8 cellular contexts compared by ENCODE assay signal in genomic region chr9:3525836-3526165, GRCh38. TPM values are rescaled to one million over a fixed set of nuclear protein-coding genes. Genes with fewer than 3 reads are reported as not detected.
DNase-seq lines count a peak whose midpoint lies in the region; ATAC-seq, FAIRE-seq and TF ChIP-seq lines count a peak whose summit lies in the region.

Gene RFX3 (minus strand): TSS chr9:3526001. CDS start chr9:3395588, 130,413 bp downstream.

- peak; percentile 97 for DNase-seq in AG09319 (ENCODE audit: extremely low read depth, low read depth)
- peak; percentile 48 for DNase-seq in GM19239 (ENCODE audit: insufficient read length, low spot score)
- DNase-seq in NCI-H460 (ENCODE audit: extremely low read depth, low read depth), result peak; percentile 91
- DNase-seq in activated CD4-positive, alpha-beta T cell treated with anti-CD3 and anti-CD28 coated beads for 1 hour, result peak; percentile 89
- peak; percentile 94 for DNase-seq in cerebellum (ENCODE audit: low spot score)
- DNase-seq in kidney glomerular epithelial cell (lab: John Stamatoyannopoulos, UW), result peak; percentile 86
- peak; percentile 86 to 88 for DNase-seq in stimulated activated CD4-positive, alpha-beta T cell treated with anti-CD3 and anti-CD28 coated beads, Interleukin-1b, Interleukin-23, amount 100 ng/mL, for 1 hour (ENCODE audit: low read depth in 2 of 2)

- ATAC-seq in HG03439 (IDR thresholded peaks at IDR 0.05; ENCODE audit: unreplicated experiment), result peak; percentile 48

- TF ChIP-seq CTCF in AG09319 (IDR thresholded peaks at IDR 0.05; ENCODE audit: low read depth, low read length), result no peak

- peak; percentile 91 for FAIRE-seq in GM19239 (lab: Jason Lieb, UNC)

RNA-seq across cellular contexts. Expression of gene RFX3, which starts in this region (rescaled TPM):
- 4.4 and 4.5 TPM in 2 replicates for total RNA-seq in NCI-H460 (2014; rRNA removed; shearing (Covaris generic))
- 1.6 and 3.4 TPM in 2 replicates for polyA plus RNA-seq in NCI-H460 (2014; cell fraction: nucleus; rRNA removed)
- total RNA-seq in cerebellum, result 60.9 TPM

Comparison
In these comparisons a context has a peak if more than half of its experiments do, and no peak if none do; other contexts are left out.
1. Peak in every context shown above with its lines: DNase-seq and ATAC-seq.
2. RNA of gene RFX3 (total RNA-seq): 60.9 TPM in cerebellum (single experiment); 4.4 to 4.5 TPM in NCI-H460; every median in the first group is over 10 times any median in the second.